In the genomic region with DNA sequence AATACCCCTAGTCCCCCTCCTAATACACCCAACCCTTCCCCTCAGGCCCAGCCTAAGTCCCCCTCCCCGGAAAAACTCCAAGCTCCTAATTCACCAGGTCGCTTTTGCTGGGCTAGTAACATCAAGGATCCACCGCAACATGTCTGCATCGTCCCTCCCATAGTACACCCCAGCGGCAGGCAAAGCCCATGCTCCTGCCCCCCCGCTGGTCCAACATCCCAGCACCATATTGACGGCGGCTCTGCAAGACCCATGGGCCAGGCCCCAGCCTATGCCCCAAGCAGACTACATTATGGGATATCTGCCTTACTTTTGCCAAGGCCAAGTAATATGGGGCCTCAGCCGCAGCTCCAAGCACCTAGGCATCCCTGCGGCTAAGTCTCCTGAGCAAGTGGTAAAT, we compare ENCODE assay signal across 2 cellular contexts.
TF ChIP-seq lines count a peak whose summit lies in the region.

No MANE protein-coding gene starts in this region.

TF ChIP-seq in GM23338, 12 proteins besides CTCF, POLR2A, EP300 and RAD21:
- TF ChIP-seq JUNB (IDR thresholded peaks at IDR 0.05; ENCODE audit: unreplicated experiment) (no peak), POLR2AphosphoS5 (IDR thresholded peaks at IDR 0.05; ENCODE audit: low read depth) (0 out of 2 replicates have a peak, but pooled peaks have one; percentile 45), NANOG (IDR thresholded peaks at IDR 0.05; ENCODE audit: borderline replicate concordance) (no peak), ZNF331 (CRISPR knock-in tag; IDR thresholded peaks at IDR 0.05; ENCODE audit: low read depth) (no peak)

TF ChIP-seq in H1, 55 proteins besides CTCF, POLR2A, EP300 and RAD21:
- TF ChIP-seq POLR2AphosphoS5 (IDR thresholded peaks at IDR 0.05; ENCODE audit: low read depth, low read length) (peak; percentile 59; the same call in 1 of the 2 replicates), POU5F1 (IDR thresholded peaks at IDR 0.05; ENCODE audit: low read depth, low read length) (no peak)
